ENCODE assay signal across 25 cellular contexts in genomic region chr6:126015869-126016268, GRCh38. TPM values are rescaled to one million over a fixed set of nuclear protein-coding genes. Genes with fewer than 3 reads are reported as not detected.
A peak's percentile ranks its signal among the peaks of the same experiment; 100 is the strongest.
DNase-seq lines count a peak whose midpoint lies in the region; ATAC-seq, FAIRE-seq and TF ChIP-seq lines count a peak whose summit lies in the region.
"Had no signal": no experiment of that assay in that cellular context is flagged by ENCODE, and none has a peak within 500 bp of the region (broad histone marks: within the 10 kb centered on the region; RNA-seq: fewer than 3 reads in every experiment).

No MANE protein-coding gene starts in this region.

- BruUV-seq in HepG2 (replicated peaks; lab: Mats Ljungman, UMichigan): no TSS peak

- H3K4me1 ChIP-seq in HepG2 (ENCODE audit: insufficient read depth, low read length) (no peaks in the 10 kb centered on the region), right lobe of liver (peaks cover 0 to 7% (median 0%) of the 10 kb centered on the region in 4 donors), uterus (no peaks in the 10 kb centered on the region)

- no peak for TF ChIP-seq RAD21 in HepG2 (CRISPR knock-in tag; IDR thresholded peaks at IDR 0.05)

- H3K4me3 ChIP-seq in HepG2 (replicated peaks in 1 of 3; ENCODE audit: insufficient read depth in 1 of 3, low read depth in 2 of 3, low read length in 3 of 3) (no peak overlapping the region), right lobe of liver (no peak overlapping the region), choroid plexus epithelial cell (ENCODE audit: low read depth, low read length) (no peak overlapping the region), uterus (no peak overlapping the region)
- H3K4me3 ChIP-seq: A549, tibial nerve had no signal

- H3K27me3 ChIP-seq in HepG2 (ENCODE audit: control insufficient read depth in 1 of 2, insufficient read depth in 2 of 2, low read length in 2 of 2): no peaks in the 10 kb centered on the region
- no peaks in the 10 kb centered on the region for H3K27me3 ChIP-seq in right lobe of liver
- no peaks in the 10 kb centered on the region for H3K27me3 ChIP-seq in uterus
- H3K27me3 ChIP-seq: BE2C, tibial nerve had no signal

- intact Hi-C loops in HepG2 (cut with micrococcal nuclease; ENCODE audit: unreplicated experiment) (no loop called here), right lobe of liver (cut with DNase I) (no loop called here), uterus (cut with DNase I; ENCODE audit: low total_unique reads) (no loop called here)

- H3K79me2 ChIP-seq in HepG2 (ENCODE audit: insufficient read depth, low read length): no peaks in the 10 kb centered on the region

- TF ChIP-seq POLR2A in HepG2 (IDR thresholded peaks at IDR 0.05; ENCODE audit: insufficient read depth in 1 of 2, low read depth in 2 of 2, low read length in 2 of 2) (no peak), right lobe of liver (IDR thresholded peaks at IDR 0.05) (no peak), uterus (IDR thresholded peaks at IDR 0.05) (no peak)

- in situ Hi-C loops in HepG2 (cut with HindIII; ENCODE audit: extremely low pct_ligation_motif_present, low pct_unique_long_range_greater_than_20kb): no loop called here
- in situ Hi-C loops in SK-MEL-5 (cut with HindIII; ENCODE audit: low pct_unique_long_range_greater_than_20kb, low sequenced_read_pairs): no loop called here

- H3K4me2 ChIP-seq in HepG2 (ENCODE audit: low read depth, low read length): no peak overlapping the region
- H3K4me2 ChIP-seq: A549 had no signal

- no peak for FAIRE-seq in HepG2 (lab: Jason Lieb, UNC)
- FAIRE-seq: A549, kidney, RCC 7860 had no signal

- no peak for DNase-seq in HepG2 (ENCODE audit: low spot score)
- no peak for DNase-seq in right lobe of liver
- DNase-seq in SK-MEL-5 (ENCODE audit: low read depth, low spot score): peak; percentile 2
- peak; percentile 33 for DNase-seq in choroid plexus epithelial cell (ENCODE audit: low read depth)
- no peak for DNase-seq in uterus
- no peak for DNase-seq in stimulated activated CD4-positive, alpha-beta T cell treated with anti-CD3 and anti-CD28 coated beads, Interleukin-4, amount 100 ng/mL, for 24 hours
- no peak for DNase-seq in anterior cingulate cortex (lab: John Stamatoyannopoulos, UW)
- DNase-seq: activated CD8-positive, alpha-beta T cell treated with anti-CD3 and anti-CD28 coated beads for 36 hours; BE2C; CD8-positive, alpha-beta memory T cell; GDM1; H9; head of caudate nucleus; kidney; midbrain; naive thymus-derived CD4-positive, alpha-beta T cell; NCI-H2029 treated with DMSO at 0.1 percent for 48 hours; nucleus accumbens; stimulated activated CD4-positive, alpha-beta T cell treated with anti-CD3 and anti-CD28 coated beads, Interleukin-2, amount 100 ng/mL, for 24 hours had no signal

- 91% methylated on average over 1 of the region's 1 CpG for WGBS in HepG2 (ENCODE audit: low lambda C conversion rate)
- WGBS in right lobe of liver (ENCODE audit: insufficient coverage, low coverage, low lambda C conversion rate, missing lambda C conversion rate): 92% methylated on average over 1 of the region's 1 CpG

- no peak overlapping the region for H2AFZ ChIP-seq in HepG2 (ENCODE audit: low read length)

- H4K20me1 ChIP-seq in HepG2 (ENCODE audit: insufficient read depth, low read length): no peaks in the 10 kb centered on the region

- POLR2A ChIA-PET in HepG2 (lab: Yijun Ruan, JAX): no interaction called here

- TF ChIP-seq EP300 in HepG2 (IDR thresholded peaks at IDR 0.05; ENCODE audit: low read depth in 2 of 2, low read length in 2 of 2) (no peak), HepG2 (CRISPR knock-in tag; IDR thresholded peaks at IDR 0.05; ENCODE audit: borderline replicate concordance) (no peak)

- peaks cover 26 to 66% of the 10 kb centered on the region in 2 experiments for H3K36me3 ChIP-seq in HepG2 (replicated peaks in 1 of 2; ENCODE audit: control insufficient read depth in 1 of 2, insufficient read depth in 2 of 2, low read length in 2 of 2)
- H3K36me3 ChIP-seq in right lobe of liver: peaks cover 6 to 52% (median 33%) of the 10 kb centered on the region in 4 donors
- no peaks in the 10 kb centered on the region for H3K36me3 ChIP-seq in uterus

- TF ChIP-seq CTCF in HepG2 (CRISPR knock-in tag; IDR thresholded peaks at IDR 0.05): no peak
- TF ChIP-seq CTCF in right lobe of liver (IDR thresholded peaks at IDR 0.05): no peak
- TF ChIP-seq CTCF in choroid plexus epithelial cell (conservative IDR thresholded peaks at IDR 0.05; ENCODE audit: low read depth, low read length): no peak
- TF ChIP-seq CTCF in uterus (IDR thresholded peaks at IDR 0.05): no peak

- no peaks in the 10 kb centered on the region for H3K9me3 ChIP-seq in HepG2 (ENCODE audit: low read length)
- no peaks in the 10 kb centered on the region for H3K9me3 ChIP-seq in right lobe of liver
- H3K9me3 ChIP-seq in uterus: no peaks in the 10 kb centered on the region
- H3K9me3 ChIP-seq: A549, BE2C, tibial nerve had no signal

- H3K27ac ChIP-seq in HepG2 (ENCODE audit: extremely low read length, insufficient read depth, low read length): no peak overlapping the region
- no peak overlapping the region for H3K27ac ChIP-seq in right lobe of liver
- H3K27ac ChIP-seq in uterus: peak overlapping the region; percentile 48 to 58
- H3K27ac ChIP-seq: A549 had no signal

- no peak for ATAC-seq in HepG2
- no peak for ATAC-seq in right lobe of liver
- ATAC-seq in HG03095 (IDR thresholded peaks at IDR 0.05; ENCODE audit: unreplicated experiment): no peak
- ATAC-seq: A549; activated CD4-positive, CD25-positive, alpha-beta regulatory T cell treated with anti-CD3 and anti-CD28 coated beads, Interleukin-2, amount 50 U/mL, for 24 hours; activated CD8-positive, alpha-beta T cell treated with anti-CD3 and anti-CD28 coated beads for 36 hours; activated T-helper 17 cell treated with anti-CD3 and anti-CD28 coated beads, Interleukin-2, amount 50 U/mL, for 72 hours; naive thymus-derived CD4-positive, alpha-beta T cell had no signal

- no peak overlapping the region for H3K9ac ChIP-seq in HepG2 (ENCODE audit: insufficient read depth, low read depth, low read length)

- CTCF ChIA-PET in HepG2 (lab: Yijun Ruan, JAX; ENCODE audit: low intra/inter-chr PET ratio, low total read pairs): no interaction called here

RNA-seq across cellular contexts. Expression of gene TRMT11, which starts 29.5 kb away (rescaled TPM):
- total RNA-seq in HepG2 (2016; rRNA removed; fragmentation: Illumina TruSeq; extraction: Trizol): 66.0 and 81.9 TPM in 2 replicates
- total RNA-seq in HepG2 (2016; cell fraction: cytosol; rRNA removed; fragmentation: Illumina TruSeq; extraction: Trizol; ENCODE audit: low read depth): 21.2 and 26.8 TPM in 2 replicates
- 67.4 and 74.9 TPM in 2 replicates for total RNA-seq in HepG2 (2016; cell fraction: insoluble cytoplasmic fraction; rRNA removed; fragmentation: Illumina TruSeq; extraction: Trizol)
- total RNA-seq in HepG2 (2016; cell fraction: membrane; rRNA removed; fragmentation: Illumina TruSeq; extraction: Trizol): 20.1 and 28.0 TPM in 2 replicates
- 235 and 261 TPM in 2 replicates for total RNA-seq in HepG2 (2016; cell fraction: nucleus; rRNA removed; fragmentation: Illumina TruSeq; extraction: Trizol)
- polyA plus RNA-seq in HepG2 (2011; rRNA removed): 31.9 and 42.2 TPM in 2 replicates
- 13.5 and 18.7 TPM in 2 replicates for polyA plus RNA-seq in HepG2 (2011; cell fraction: cytosol; rRNA removed)
- polyA plus RNA-seq in HepG2 (2011; cell fraction: nucleus; rRNA removed): 53.6 and 65.0 TPM in 2 replicates
- polyA plus RNA-seq in HepG2 (2012): 22.7 and 30.6 TPM in 2 replicates
- polyA plus RNA-seq in HepG2 (2016; cell fraction: cytosol; fragmentation: Illumina TruSeq; extraction: Trizol; ENCODE audit: low read depth): 3.1 and 3.6 TPM in 2 replicates
- 45.8 and 49.9 TPM in 2 replicates for polyA plus RNA-seq in HepG2 (2016; cell fraction: insoluble cytoplasmic fraction; fragmentation: Illumina TruSeq; extraction: Trizol; ENCODE audit: low read depth)
- 6.0 and 6.4 TPM in 2 replicates for polyA plus RNA-seq in HepG2 (2016; cell fraction: membrane; fragmentation: Illumina TruSeq; extraction: Trizol; ENCODE audit: low read depth)
- 68.3 and 74.4 TPM in 2 replicates for polyA plus RNA-seq in HepG2 (2016; cell fraction: nucleus; fragmentation: Illumina TruSeq; extraction: Trizol; ENCODE audit: insufficient read depth, low read depth)
- polyA minus RNA-seq in HepG2 (2011; rRNA and poly(A)+ RNA removed; ENCODE audit: low replicate concordance): 15.0 and 25.2 TPM in 2 replicates
- polyA minus RNA-seq in HepG2 (2011; cell fraction: cytosol; rRNA and poly(A)+ RNA removed): 13.2 and 16.8 TPM in 2 replicates
- 381 and 440 TPM in 2 replicates for polyA minus RNA-seq in HepG2 (2011; cell fraction: nucleus; rRNA and poly(A)+ RNA removed)
- 10 to 100 TPM; 12.6 to 36.0 (median 25.3) TPM for total RNA-seq in right lobe of liver
- 19.4 and 21.1 TPM in 2 replicates for total RNA-seq in SK-MEL-5 (2014; rRNA removed; shearing (Covaris generic))
- polyA plus RNA-seq in SK-MEL-5 (2015; cell fraction: cytosol; rRNA removed): 8.2 and 10.2 TPM in 2 replicates
- 45.5 and 70.6 TPM in 2 replicates for polyA plus RNA-seq in SK-MEL-5 (2015; cell fraction: nucleus; rRNA removed)
- 10 to 100 TPM; 21.5 to 69.2 (median 47.8) TPM for total RNA-seq in uterus

RNA-seq across cellular contexts. Expression of gene HINT3, which starts 59.3 kb away (rescaled TPM):
- total RNA-seq in HepG2 (2016; rRNA removed; fragmentation: Illumina TruSeq; extraction: Trizol) (22.8 and 33.0 TPM in 2 replicates), right lobe of liver (10 to 100 TPM in 5 of 6 experiments, 1 to 10 TPM in 1; 8.5 to 16.6 (median 14.3) TPM), uterus (10 to 100 TPM; 13.1 to 49.3 (median 23.1) TPM)
- total RNA-seq in HepG2 (2016; cell fraction: cytosol; rRNA removed; fragmentation: Illumina TruSeq; extraction: Trizol; ENCODE audit: low read depth): 4.3 and 5.0 TPM in 2 replicates
- 22.7 and 34.5 TPM in 2 replicates for total RNA-seq in HepG2 (2016; cell fraction: insoluble cytoplasmic fraction; rRNA removed; fragmentation: Illumina TruSeq; extraction: Trizol)
- total RNA-seq in HepG2 (2016; cell fraction: membrane; rRNA removed; fragmentation: Illumina TruSeq; extraction: Trizol): 19.5 and 20.3 TPM in 2 replicates
- 11.8 and 12.4 TPM in 2 replicates for total RNA-seq in HepG2 (2016; cell fraction: nucleus; rRNA removed; fragmentation: Illumina TruSeq; extraction: Trizol)
- 2.8 and 3.1 TPM in 2 replicates for polyA plus RNA-seq in HepG2 (2011; rRNA removed)
- 2.5 TPM in 2 replicates for polyA plus RNA-seq in HepG2 (2011; cell fraction: cytosol; rRNA removed)
- 1.3 and 1.6 TPM in 2 replicates for polyA plus RNA-seq in HepG2 (2011; cell fraction: nucleus; rRNA removed)
- 15.9 and 22.1 TPM in 2 replicates for polyA plus RNA-seq in HepG2 (2012)
- polyA plus RNA-seq in HepG2 (2016; cell fraction: cytosol; fragmentation: Illumina TruSeq; extraction: Trizol; ENCODE audit: low read depth): 4.2 and 5.7 TPM in 2 replicates
- 32.2 and 38.6 TPM in 2 replicates for polyA plus RNA-seq in HepG2 (2016; cell fraction: insoluble cytoplasmic fraction; fragmentation: Illumina TruSeq; extraction: Trizol; ENCODE audit: low read depth)
- 14.3 and 16.1 TPM in 2 replicates for polyA plus RNA-seq in HepG2 (2016; cell fraction: membrane; fragmentation: Illumina TruSeq; extraction: Trizol; ENCODE audit: low read depth)
- polyA plus RNA-seq in HepG2 (2016; cell fraction: nucleus; fragmentation: Illumina TruSeq; extraction: Trizol; ENCODE audit: insufficient read depth, low read depth): 12.5 and 13.2 TPM in 2 replicates
- polyA minus RNA-seq in HepG2 (2011; rRNA and poly(A)+ RNA removed; ENCODE audit: low replicate concordance): 1.3 and 3.6 TPM in 2 replicates
- polyA minus RNA-seq in HepG2 (2011; cell fraction: cytosol; rRNA and poly(A)+ RNA removed): 9.3 and 9.5 TPM in 2 replicates
- 4.5 and 5.8 TPM in 2 replicates for polyA minus RNA-seq in HepG2 (2011; cell fraction: nucleus; rRNA and poly(A)+ RNA removed)
- total RNA-seq in SK-MEL-5 (2014; rRNA removed; shearing (Covaris generic)): 18.2 and 19.6 TPM in 2 replicates
- polyA plus RNA-seq in SK-MEL-5 (2015; cell fraction: cytosol; rRNA removed): 7.2 and 7.4 TPM in 2 replicates
- 1.7 and 3.8 TPM in 2 replicates for polyA plus RNA-seq in SK-MEL-5 (2015; cell fraction: nucleus; rRNA removed)

Comparison
In these comparisons a context has a peak if more than half of its experiments do, and no peak if none do; other contexts are left out.
1. DNase-seq: peak in SK-MEL-5 (single experiment) and choroid plexus epithelial cell (single experiment); none in HepG2 (single experiment), right lobe of liver (0 of 3), uterus (0 of 2), stimulated activated CD4-positive, alpha-beta T cell treated with anti-CD3 and anti-CD28 coated beads, Interleukin-4, amount 100 ng/mL, for 24 hours (single experiment) and anterior cingulate cortex (0 of 58).
2. H3K27ac ChIP-seq: peak in uterus (2 of 2); none in HepG2 (single experiment) and right lobe of liver (0 of 3).